ENCODE assay signal across 24 cellular contexts in genomic region chr11:18282626-18283025, GRCh38. TPM values are rescaled to one million over a fixed set of nuclear protein-coding genes. Genes with fewer than 3 reads are reported as not detected.
"Had no signal": no experiment of that assay in that cellular context is flagged by ENCODE, and none has a peak within 500 bp of the region (broad histone marks: within the 10 kb centered on the region; RNA-seq: fewer than 3 reads in every experiment).

No MANE protein-coding gene starts in this region.

- H3K4me3 Mint-ChIP-seq: activated naive CD8-positive, alpha-beta T cell treated with anti-CD3 and anti-CD28 coated beads, Interleukin-2, amount 10 ng/mL, durations not matched to agents 7 days and 5 days; activated T-helper 17 cell treated with anti-CD3 and anti-CD28 coated beads, Interleukin-2, amount 50 U/mL, for 72 hours; endodermal cell had no signal

- H3K4me1 Mint-ChIP-seq: activated T-helper 17 cell treated with anti-CD3 and anti-CD28 coated beads, Interleukin-2, amount 50 U/mL, for 72 hours; endodermal cell had no signal

- DNase-seq: activated CD4-positive, alpha-beta T cell treated with anti-CD3 and anti-CD28 coated beads, Interleukin-2, amount 50 U/mL, for 1 hour; activated naive CD4-positive, alpha-beta T cell; activated naive CD8-positive, alpha-beta T cell treated with anti-CD3 and anti-CD28 coated beads, Interleukin-2, amount 10 ng/mL, durations not matched to agents 7 days and 5 days; activated T-cell treated with anti-CD3 and anti-CD28 coated beads for 4 hours; body of pancreas; endodermal cell; foreskin fibroblast; glutamatergic neuron; hippocampal formation; left lung; naive thymus-derived CD4-positive, alpha-beta T cell; pancreas; stimulated activated CD4-positive, alpha-beta T cell treated with anti-CD3 and anti-CD28 coated beads, Interleukin-4, amount 100 ng/mL, for 4 hours; stimulated activated naive CD4-positive, alpha-beta T cell; substantia nigra; uterus had no signal

- H3K4me3 ChIP-seq: body of pancreas, left lung, pancreas, tibial nerve, uterus had no signal

- H3K36me3 ChIP-seq: uterus had no signal

- H3K27me3 Mint-ChIP-seq: activated naive CD8-positive, alpha-beta T cell treated with anti-CD3 and anti-CD28 coated beads, Interleukin-2, amount 10 ng/mL, durations not matched to agents 7 days and 5 days; activated T-helper 17 cell treated with anti-CD3 and anti-CD28 coated beads, Interleukin-2, amount 50 U/mL, for 72 hours; naive thymus-derived CD4-positive, alpha-beta T cell had no signal

- H3K9me3 Mint-ChIP-seq: activated naive CD8-positive, alpha-beta T cell treated with anti-CD3 and anti-CD28 coated beads, Interleukin-2, amount 10 ng/mL, durations not matched to agents 7 days and 5 days; activated T-helper 17 cell treated with anti-CD3 and anti-CD28 coated beads, Interleukin-2, amount 50 U/mL, for 72 hours; endodermal cell; naive thymus-derived CD4-positive, alpha-beta T cell had no signal

- H3K27me3 ChIP-seq: body of pancreas, left lung, pancreas, tibial nerve, uterus had no signal

- H3K9me3 ChIP-seq: body of pancreas, left lung, pancreas, tibial nerve, uterus had no signal

- H3K27ac Mint-ChIP-seq: activated T-helper 17 cell treated with anti-CD3 and anti-CD28 coated beads, Interleukin-2, amount 50 U/mL, for 72 hours; endodermal cell had no signal

- H3K27ac ChIP-seq: body of pancreas, epithelial cell of prostate, left lung, pancreas, tibial nerve, uterus had no signal

- H3K4me1 ChIP-seq: body of pancreas, left lung, pancreas, uterus had no signal

- ATAC-seq: activated T-helper 17 cell treated with anti-CD3 and anti-CD28 coated beads, Interleukin-2, amount 50 U/mL, for 72 hours; body of pancreas; left lung; naive thymus-derived CD4-positive, alpha-beta T cell; pancreas; sciatic nerve had no signal

RNA-seq across cellular contexts. Expression of gene SAA1, which starts 16.6 kb away (rescaled TPM):
- total RNA-seq: activated naive CD8-positive, alpha-beta T cell treated with anti-CD3 and anti-CD28 coated beads, Interleukin-2, amount 10 ng/mL, durations not matched to agents 7 days and 5 days; activated T-helper 17 cell treated with anti-CD3 and anti-CD28 coated beads, Interleukin-2, amount 50 U/mL, for 72 hours; endodermal cell; lung microvascular endothelial cell; mononuclear cell; naive thymus-derived CD4-positive, alpha-beta T cell had no signal
- polyA plus RNA-seq: naive thymus-derived CD4-positive, alpha-beta T cell had no signal

RNA-seq across cellular contexts. Expression of gene SAA2, which starts 34.2 kb away (rescaled TPM):
- total RNA-seq: activated naive CD8-positive, alpha-beta T cell treated with anti-CD3 and anti-CD28 coated beads, Interleukin-2, amount 10 ng/mL, durations not matched to agents 7 days and 5 days; activated T-helper 17 cell treated with anti-CD3 and anti-CD28 coated beads, Interleukin-2, amount 50 U/mL, for 72 hours; lung microvascular endothelial cell; naive thymus-derived CD4-positive, alpha-beta T cell had no signal
- polyA plus RNA-seq: naive thymus-derived CD4-positive, alpha-beta T cell had no signal

RNA-seq across cellular contexts. Expression of gene SAA4, which starts 46.0 kb away (rescaled TPM):
- total RNA-seq: activated naive CD8-positive, alpha-beta T cell treated with anti-CD3 and anti-CD28 coated beads, Interleukin-2, amount 10 ng/mL, durations not matched to agents 7 days and 5 days; activated T-helper 17 cell treated with anti-CD3 and anti-CD28 coated beads, Interleukin-2, amount 50 U/mL, for 72 hours; body of pancreas; cardiac septum; endodermal cell; kidney epithelial cell; lung microvascular endothelial cell; mononuclear cell; sciatic nerve; tibial nerve; uterus had no signal
- polyA plus RNA-seq: naive thymus-derived CD4-positive, alpha-beta T cell; pancreas had no signal
